Comparison of ENCODE assay signal across 1 cellular context in the genomic region with DNA sequence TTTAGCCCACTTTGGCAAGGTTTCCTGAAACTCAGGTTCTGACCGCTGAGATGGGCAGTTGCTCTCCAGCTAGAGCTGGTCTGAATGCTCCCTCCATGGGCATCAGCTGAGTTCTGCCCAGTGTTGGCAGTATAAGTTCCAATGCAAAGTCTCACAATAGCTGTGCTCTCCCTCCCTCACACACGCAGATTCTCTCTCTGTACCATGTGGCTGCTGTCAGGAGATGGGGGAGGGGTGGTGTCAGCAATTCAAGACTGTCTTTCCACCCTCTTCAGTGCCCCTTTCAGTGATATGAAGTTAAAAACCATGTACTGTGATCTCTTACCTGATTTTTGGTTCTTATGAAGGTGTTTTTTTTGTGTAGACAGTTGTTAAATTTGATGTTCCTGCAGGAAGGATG.
TF ChIP-seq lines count a peak whose summit lies in the region.

No MANE protein-coding gene starts in this region.

TF ChIP-seq in GM23338, 12 proteins besides CTCF, POLR2A, EP300 and RAD21 (continued from another document):
- TF ChIP-seq, protein P1, sequence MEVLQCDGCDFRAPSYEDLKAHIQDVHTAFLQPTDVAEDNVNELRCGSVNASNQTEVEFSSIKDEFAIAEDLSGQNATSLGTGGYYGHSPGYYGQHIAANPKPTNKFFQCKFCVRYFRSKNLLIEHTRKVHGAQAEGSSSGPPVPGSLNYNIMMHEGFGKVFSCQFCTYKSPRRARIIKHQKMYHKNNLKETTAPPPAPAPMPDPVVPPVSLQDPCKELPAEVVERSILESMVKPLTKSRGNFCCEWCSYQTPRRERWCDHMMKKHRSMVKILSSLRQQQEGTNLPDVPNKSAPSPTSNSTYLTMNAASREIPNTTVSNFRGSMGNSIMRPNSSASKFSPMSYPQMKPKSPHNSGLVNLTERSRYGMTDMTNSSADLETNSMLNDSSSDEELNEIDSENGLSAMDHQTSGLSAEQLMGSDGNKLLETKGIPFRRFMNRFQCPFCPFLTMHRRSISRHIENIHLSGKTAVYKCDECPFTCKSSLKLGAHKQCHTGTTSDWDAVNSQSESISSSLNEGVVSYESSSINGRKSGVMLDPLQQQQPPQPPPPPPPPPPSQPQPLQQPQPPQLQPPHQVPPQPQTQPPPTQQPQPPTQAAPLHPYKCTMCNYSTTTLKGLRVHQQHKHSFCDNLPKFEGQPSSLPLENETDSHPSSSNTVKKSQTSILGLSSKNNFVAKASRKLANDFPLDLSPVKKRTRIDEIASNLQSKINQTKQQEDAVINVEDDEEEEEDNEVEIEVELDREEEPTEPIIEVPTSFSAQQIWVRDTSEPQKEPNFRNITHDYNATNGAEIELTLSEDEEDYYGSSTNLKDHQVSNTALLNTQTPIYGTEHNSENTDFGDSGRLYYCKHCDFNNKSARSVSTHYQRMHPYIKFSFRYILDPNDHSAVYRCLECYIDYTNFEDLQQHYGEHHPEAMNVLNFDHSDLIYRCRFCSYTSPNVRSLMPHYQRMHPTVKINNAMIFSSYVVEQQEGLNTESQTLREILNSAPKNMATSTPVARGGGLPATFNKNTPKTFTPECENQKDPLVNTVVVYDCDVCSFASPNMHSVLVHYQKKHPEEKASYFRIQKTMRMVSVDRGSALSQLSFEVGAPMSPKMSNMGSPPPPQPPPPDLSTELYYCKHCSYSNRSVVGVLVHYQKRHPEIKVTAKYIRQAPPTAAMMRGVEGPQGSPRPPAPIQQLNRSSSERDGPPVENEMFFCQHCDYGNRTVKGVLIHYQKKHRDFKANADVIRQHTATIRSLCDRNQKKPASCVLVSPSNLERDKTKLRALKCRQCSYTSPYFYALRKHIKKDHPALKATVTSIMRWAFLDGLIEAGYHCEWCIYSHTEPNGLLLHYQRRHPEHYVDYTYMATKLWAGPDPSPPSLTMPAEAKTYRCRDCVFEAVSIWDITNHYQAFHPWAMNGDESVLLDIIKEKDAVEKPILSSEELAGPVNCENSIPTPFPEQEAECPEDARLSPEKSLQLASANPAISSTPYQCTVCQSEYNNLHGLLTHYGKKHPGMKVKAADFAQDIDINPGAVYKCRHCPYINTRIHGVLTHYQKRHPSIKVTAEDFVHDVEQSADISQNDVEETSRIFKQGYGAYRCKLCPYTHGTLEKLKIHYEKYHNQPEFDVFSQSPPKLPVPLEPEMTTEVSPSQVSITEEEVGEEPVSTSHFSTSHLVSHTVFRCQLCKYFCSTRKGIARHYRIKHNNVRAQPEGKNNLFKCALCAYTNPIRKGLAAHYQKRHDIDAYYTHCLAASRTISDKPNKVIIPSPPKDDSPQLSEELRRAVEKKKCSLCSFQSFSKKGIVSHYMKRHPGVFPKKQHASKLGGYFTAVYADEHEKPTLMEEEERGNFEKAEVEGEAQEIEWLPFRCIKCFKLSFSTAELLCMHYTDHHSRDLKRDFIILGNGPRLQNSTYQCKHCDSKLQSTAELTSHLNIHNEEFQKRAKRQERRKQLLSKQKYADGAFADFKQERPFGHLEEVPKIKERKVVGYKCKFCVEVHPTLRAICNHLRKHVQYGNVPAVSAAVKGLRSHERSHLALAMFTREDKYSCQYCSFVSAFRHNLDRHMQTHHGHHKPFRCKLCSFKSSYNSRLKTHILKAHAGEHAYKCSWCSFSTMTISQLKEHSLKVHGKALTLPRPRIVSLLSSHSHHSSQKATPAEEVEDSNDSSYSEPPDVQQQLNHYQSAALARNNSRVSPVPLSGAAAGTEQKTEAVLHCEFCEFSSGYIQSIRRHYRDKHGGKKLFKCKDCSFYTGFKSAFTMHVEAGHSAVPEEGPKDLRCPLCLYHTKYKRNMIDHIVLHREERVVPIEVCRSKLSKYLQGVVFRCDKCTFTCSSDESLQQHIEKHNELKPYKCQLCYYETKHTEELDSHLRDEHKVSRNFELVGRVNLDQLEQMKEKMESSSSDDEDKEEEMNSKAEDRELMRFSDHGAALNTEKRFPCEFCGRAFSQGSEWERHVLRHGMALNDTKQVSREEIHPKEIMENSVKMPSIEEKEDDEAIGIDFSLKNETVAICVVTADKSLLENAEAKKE (CRISPR knock-in tag; IDR thresholded peaks at IDR 0.05), result no peak
- TF ChIP-seq ZNF114 (CRISPR knock-in tag; IDR thresholded peaks at IDR 0.05) (no peak), CREB1 (CRISPR knock-in tag; IDR thresholded peaks at IDR 0.05; ENCODE audit: low read depth) (no peak)
